Comparison of ENCODE assay signal across 10 cellular contexts in the genomic region with DNA sequence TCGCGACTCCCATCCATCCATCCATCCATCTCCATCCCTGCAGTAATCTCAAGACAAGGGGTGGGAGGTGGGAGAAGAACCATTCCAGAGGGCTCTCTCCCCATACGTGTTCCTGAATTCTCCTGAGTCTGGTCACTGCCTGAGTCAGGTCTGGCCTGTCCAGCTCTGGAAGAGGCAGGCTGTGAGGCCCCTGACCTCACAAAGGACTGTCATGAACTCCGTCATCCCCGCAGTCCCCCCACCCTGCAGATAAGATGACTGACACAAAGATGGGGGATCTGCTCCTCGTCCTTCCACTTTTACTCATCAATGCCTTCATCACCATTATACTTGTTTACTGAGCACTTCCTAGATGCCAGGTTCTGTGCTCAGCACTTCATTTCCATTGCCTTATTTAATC. TPM values are rescaled to one million over a fixed set of nuclear protein-coding genes. Genes with fewer than 3 reads are reported as not detected.
A peak's percentile ranks its signal among the peaks of the same experiment; 100 is the strongest.
DNase-seq lines count a peak whose midpoint lies in the region; ATAC-seq lines count a peak whose summit lies in the region.
"Had no signal": no experiment of that assay in that cellular context is flagged by ENCODE, and none has a peak within 500 bp of the region (broad histone marks: within the 10 kb centered on the region; RNA-seq: fewer than 3 reads in every experiment).

No MANE protein-coding gene starts in this region.

- H3K36me3 Mint-ChIP-seq in activated T-cell treated with anti-CD3 and anti-CD28 coated beads, Interleukin-2, amount 50 U/mL, for 72 hours (ENCODE audit: insufficient read depth in 2 of 2) = peaks cover 0 to 2% of the 10 kb centered on the region in 2 donors
- peaks cover 6% of the 10 kb centered on the region for H3K36me3 Mint-ChIP-seq in activated T-helper 1 cell treated with anti-CD3 and anti-CD28 coated beads, Interleukin-12 subunit alpha, Interleukin-12 subunit beta, Interleukin-2, Interleukin-4 antibody, amounts not matched to agents 30 ng/mL and 10 ng/mL and 1 ng/mL, durations not matched to agents 14 hours and 24 hours and 36 hours (ENCODE audit: low read depth)

- peak overlapping the region; percentile 87 to 89 for H3K4me3 Mint-ChIP-seq in activated T-cell treated with anti-CD3 and anti-CD28 coated beads, Interleukin-2, amount 50 U/mL, for 72 hours
- H3K4me3 Mint-ChIP-seq in activated T-helper 1 cell treated with anti-CD3 and anti-CD28 coated beads, Interleukin-12 subunit alpha, Interleukin-12 subunit beta, Interleukin-2, Interleukin-4 antibody, amounts not matched to agents 30 ng/mL and 10 ng/mL and 1 ng/mL, durations not matched to agents 14 hours and 24 hours and 36 hours = peak overlapping the region; percentile 71

- H3K4me1 ChIP-seq in mesodermal cell (ENCODE audit: control insufficient read depth, insufficient read depth, low read length, poor library complexity, severe bottlenecking) (peaks cover 55% of the 10 kb centered on the region), subcutaneous abdominal adipose tissue (ENCODE audit: control insufficient read depth in 5 of 5, insufficient read depth in 5 of 5, low read length in 5 of 5) (peaks cover 26 to 74% (median 63%) of the 10 kb centered on the region in 5 donors)

- peaks cover 18% of the 10 kb centered on the region for H3K36me3 ChIP-seq in mesodermal cell (ENCODE audit: control insufficient read depth, insufficient read depth, low read length)
- H3K36me3 ChIP-seq in subcutaneous abdominal adipose tissue (ENCODE audit: control insufficient read depth in 5 of 5, insufficient read depth in 5 of 5, low read length in 5 of 5) = peaks cover 0 to 5% (median 2%) of the 10 kb centered on the region in 5 donors

- peak overlapping the region; percentile 32 for H3K27ac Mint-ChIP-seq in activated T-cell treated with anti-CD3 and anti-CD28 coated beads, Interleukin-2, amount 50 U/mL, for 72 hours
- peak overlapping the region; percentile 71 for H3K27ac Mint-ChIP-seq in activated T-helper 1 cell treated with anti-CD3 and anti-CD28 coated beads, Interleukin-12 subunit alpha, Interleukin-12 subunit beta, Interleukin-2, Interleukin-4 antibody, amounts not matched to agents 30 ng/mL and 10 ng/mL and 1 ng/mL, durations not matched to agents 14 hours and 24 hours and 36 hours

- 86 to 91% methylated on average over 4 of the region's 6 CpGs for WGBS in mesodermal cell (ENCODE audit: insufficient coverage in 2 of 2), 2 experiments

- no peak for DNase-seq in activated T-cell treated with anti-CD3 and anti-CD28 coated beads, Interleukin-2, amount 50 U/mL, for 72 hours
- DNase-seq in activated T-cell treated with anti-CD3 and anti-CD28 coated beads for 4 hours (no peak), DMS153 treated with DMSO at 0.1 percent for 48 hours (lab: John Stamatoyannopoulos, UW; ENCODE audit: unreplicated experiment) (no peak), SW480 (ENCODE audit: low spot score) (no peak), HUDEP-2 (lab: John Stamatoyannopoulos, UW; ENCODE audit: unreplicated experiment in 76 of 76) (no peak)
- DNase-seq in activated T-helper 1 cell treated with anti-CD3 and anti-CD28 coated beads, Interleukin-12 subunit alpha, Interleukin-12 subunit beta, Interleukin-2, Interleukin-4 antibody, amounts not matched to agents 30 ng/mL and 10 ng/mL and 1 ng/mL, durations not matched to agents 14 hours and 24 hours and 36 hours (ENCODE audit: low spot score) = no peak
- DNase-seq: GDM1, Kasumi-1 had no signal

- H3K9me3 ChIP-seq in mesodermal cell (ENCODE audit: control insufficient read depth, low read length) (no peaks in the 10 kb centered on the region), subcutaneous abdominal adipose tissue (ENCODE audit: control insufficient read depth in 5 of 5, low read length in 5 of 5) (no peaks in the 10 kb centered on the region)

- ATAC-seq in activated T-cell treated with anti-CD3 and anti-CD28 coated beads, Interleukin-2, amount 50 U/mL, for 72 hours (replicated peaks in 1 of 2) = no peak

- intact Hi-C loops in activated T-helper 1 cell treated with anti-CD3 and anti-CD28 coated beads, Interleukin-12 subunit alpha, Interleukin-12 subunit beta, Interleukin-2, Interleukin-4 antibody, amounts not matched to agents 30 ng/mL and 10 ng/mL and 1 ng/mL, durations not matched to agents 14 hours and 24 hours and 36 hours (cut with micrococcal nuclease) = no loop called here

- no peaks in the 10 kb centered on the region for H3K27me3 Mint-ChIP-seq in activated T-cell treated with anti-CD3 and anti-CD28 coated beads, Interleukin-2, amount 50 U/mL, for 72 hours (ENCODE audit: low read depth)
- H3K27me3 Mint-ChIP-seq in activated T-helper 1 cell treated with anti-CD3 and anti-CD28 coated beads, Interleukin-12 subunit alpha, Interleukin-12 subunit beta, Interleukin-2, Interleukin-4 antibody, amounts not matched to agents 30 ng/mL and 10 ng/mL and 1 ng/mL, durations not matched to agents 14 hours and 24 hours and 36 hours (ENCODE audit: insufficient read depth) = no peaks in the 10 kb centered on the region

- peak overlapping the region in 2 of 5 donors; percentile 99 for H3K9ac ChIP-seq in subcutaneous abdominal adipose tissue (ENCODE audit: low read length in 5 of 5)

- H3K27me3 ChIP-seq in subcutaneous abdominal adipose tissue (ENCODE audit: control insufficient read depth in 5 of 5, insufficient read depth in 4 of 5, low read length in 5 of 5) = no peaks in the 10 kb centered on the region

- H3K4me1 Mint-ChIP-seq in activated T-cell treated with anti-CD3 and anti-CD28 coated beads, Interleukin-2, amount 50 U/mL, for 72 hours (ENCODE audit: low read depth) = peaks cover 81% of the 10 kb centered on the region
- peaks cover 68% of the 10 kb centered on the region for H3K4me1 Mint-ChIP-seq in activated T-helper 1 cell treated with anti-CD3 and anti-CD28 coated beads, Interleukin-12 subunit alpha, Interleukin-12 subunit beta, Interleukin-2, Interleukin-4 antibody, amounts not matched to agents 30 ng/mL and 10 ng/mL and 1 ng/mL, durations not matched to agents 14 hours and 24 hours and 36 hours (ENCODE audit: low read depth)

- no peaks in the 10 kb centered on the region for H3K9me3 Mint-ChIP-seq in activated T-cell treated with anti-CD3 and anti-CD28 coated beads, Interleukin-2, amount 50 U/mL, for 72 hours
- no peaks in the 10 kb centered on the region for H3K9me3 Mint-ChIP-seq in activated T-helper 1 cell treated with anti-CD3 and anti-CD28 coated beads, Interleukin-12 subunit alpha, Interleukin-12 subunit beta, Interleukin-2, Interleukin-4 antibody, amounts not matched to agents 30 ng/mL and 10 ng/mL and 1 ng/mL, durations not matched to agents 14 hours and 24 hours and 36 hours

- H3K27ac ChIP-seq in mesodermal cell (ENCODE audit: low read depth, low read length, severe bottlenecking) (peak overlapping the region; percentile 96), subcutaneous abdominal adipose tissue (ENCODE audit: low read depth, low read length) (peak overlapping the region; percentile 100)

- H3K4me3 ChIP-seq in mesodermal cell (ENCODE audit: extremely low read depth, insufficient read depth, low read length, poor library complexity, severe bottlenecking) (no peak overlapping the region), subcutaneous abdominal adipose tissue (ENCODE audit: low read depth in 1 of 5, low read length in 5 of 5) (no peak overlapping the region)

RNA-seq across cellular contexts. Expression of a gene that starts 1.6 kb away (rescaled TPM):
- 100 to 1,000 TPM; 131 to 142 TPM for total RNA-seq in activated T-cell treated with anti-CD3 and anti-CD28 coated beads, Interleukin-2, amount 50 U/mL, for 72 hours
- 167 and 169 TPM in 2 replicates for total RNA-seq in activated T-helper 1 cell treated with anti-CD3 and anti-CD28 coated beads, Interleukin-12 subunit alpha, Interleukin-12 subunit beta, Interleukin-2, Interleukin-4 antibody, amounts not matched to agents 30 ng/mL and 10 ng/mL and 1 ng/mL, durations not matched to agents 14 hours and 24 hours and 36 hours
- polyA plus RNA-seq in mesodermal cell (2013, experiment 1 of 2) = 148 TPM
- 124 TPM for polyA plus RNA-seq in mesodermal cell (2013, experiment 2 of 2)

RNA-seq across cellular contexts. Expression of a gene that starts 5.0 kb away (rescaled TPM):
- 10 to 100 TPM; 46.2 to 56.2 TPM for total RNA-seq in activated T-cell treated with anti-CD3 and anti-CD28 coated beads, Interleukin-2, amount 50 U/mL, for 72 hours
- total RNA-seq in activated T-helper 1 cell treated with anti-CD3 and anti-CD28 coated beads, Interleukin-12 subunit alpha, Interleukin-12 subunit beta, Interleukin-2, Interleukin-4 antibody, amounts not matched to agents 30 ng/mL and 10 ng/mL and 1 ng/mL, durations not matched to agents 14 hours and 24 hours and 36 hours = 74.2 and 74.4 TPM in 2 replicates
- polyA plus RNA-seq in mesodermal cell (2013, experiment 1 of 2) = 61.7 TPM
- polyA plus RNA-seq in mesodermal cell (2013, experiment 2 of 2) = 55.2 TPM

RNA-seq across cellular contexts. Expression of a gene that starts 29.3 kb away (rescaled TPM):
- total RNA-seq in activated T-cell treated with anti-CD3 and anti-CD28 coated beads, Interleukin-2, amount 50 U/mL, for 72 hours = under 1 TPM; 0.07 to 0.09 TPM
- 0.08 TPM in 1 of 2 replicates, not detected in the other for total RNA-seq in activated T-helper 1 cell treated with anti-CD3 and anti-CD28 coated beads, Interleukin-12 subunit alpha, Interleukin-12 subunit beta, Interleukin-2, Interleukin-4 antibody, amounts not matched to agents 30 ng/mL and 10 ng/mL and 1 ng/mL, durations not matched to agents 14 hours and 24 hours and 36 hours
- polyA plus RNA-seq in mesodermal cell (2013, experiment 1 of 2) = 0.37 TPM
- 0.61 TPM for polyA plus RNA-seq in mesodermal cell (2013, experiment 2 of 2)
